In genomic region chr5:57171818-57172465, GRCh38 we compare ENCODE assay signal across 8 cellular contexts. TPM values are rescaled to one million over a fixed set of nuclear protein-coding genes. Genes with fewer than 3 reads are reported as not detected.
DNase-seq lines count a peak whose midpoint lies in the region; TF ChIP-seq lines count a peak whose summit lies in the region.

No MANE protein-coding gene starts in this region.

- no peak overlapping the region for H4K91ac ChIP-seq in trophoblast cell (ENCODE audit: low read depth, low read length)

- peak overlapping the region; percentile 98 for H3K27ac Mint-ChIP-seq in endodermal cell

- H3K4ac ChIP-seq in trophoblast cell (ENCODE audit: low read depth, low read length), result no peak overlapping the region

- H3K4me1 ChIP-seq in endodermal cell (ENCODE audit: control insufficient read depth, insufficient read depth, low read length) (no peaks in the 10 kb centered on the region), trophoblast cell (ENCODE audit: control insufficient read depth in 1 of 2, insufficient read depth in 2 of 2, low read length in 2 of 2) (peaks cover 2 to 3% of the 10 kb centered on the region in 2 experiments)

- H3K4me3 Mint-ChIP-seq in endodermal cell, result peak overlapping the region; percentile 99

- no peak overlapping the region for H2BK5ac ChIP-seq in trophoblast cell (ENCODE audit: low read depth, low read length, poor library complexity)

- no peak overlapping the region for H2AK5ac ChIP-seq in trophoblast cell (ENCODE audit: low read length)

- H3K4me2 ChIP-seq in trophoblast cell (ENCODE audit: low read length), result peak overlapping the region; percentile 64

- H3K9ac ChIP-seq in endodermal cell (ENCODE audit: extremely low read depth, low read length, poor library complexity, severe bottlenecking) (peak overlapping the region; percentile 99), trophoblast cell (ENCODE audit: low read length) (no peak overlapping the region)

- H3K27me3 ChIP-seq in endodermal cell (ENCODE audit: control insufficient read depth, insufficient read depth, low read length, poor library complexity, severe bottlenecking) (no peaks in the 10 kb centered on the region), trophoblast cell (ENCODE audit: insufficient read depth, low read length) (no peaks in the 10 kb centered on the region)

- TF ChIP-seq CTCF in GM12865 (IDR thresholded peaks at IDR 0.05; ENCODE audit: insufficient read depth, low read depth, low read length, missing control alignments), result no peak
- TF ChIP-seq CTCF in endodermal cell (conservative IDR thresholded peaks at IDR 0.05), result no peak

- H3K4me3 ChIP-seq in GM12865 (ENCODE audit: low read depth, low read length) (peak overlapping the region; percentile 87), endodermal cell (ENCODE audit: low read length) (peak overlapping the region; percentile 100), trophoblast cell (ENCODE audit: low read depth, low read length) (no peak overlapping the region)

- intact Hi-C loops in posterior vena cava (cut with DNase I), result no loop called here

- H3K14ac ChIP-seq in trophoblast cell (ENCODE audit: low read length), result no peak overlapping the region

- no peak overlapping the region for H2AFZ ChIP-seq in trophoblast cell (ENCODE audit: insufficient read depth, low read length, poor library complexity)

- H3K79me2 ChIP-seq in trophoblast cell (ENCODE audit: control insufficient read depth, insufficient read depth, low read length, poor library complexity), result peaks cover 17% of the 10 kb centered on the region

- 82 to 87% methylated on average over 7 to 16 of the region's 16 CpGs for WGBS in endodermal cell (ENCODE audit: insufficient coverage in 1 of 2, insufficient read length in 1 of 2), 2 experiments
- WGBS in trophoblast cell (ENCODE audit: extremely low coverage, insufficient coverage, insufficient read length), result no CpG with 5 or more reads among the region's 16 CpGs

- H3K27ac ChIP-seq in endodermal cell (ENCODE audit: low read depth, low read length) (no peak overlapping the region), trophoblast cell (ENCODE audit: low read depth, low read length) (no peak overlapping the region)

- no peak overlapping the region for H2BK12ac ChIP-seq in trophoblast cell (ENCODE audit: low read length)

- no peak overlapping the region for H2BK120ac ChIP-seq in trophoblast cell (ENCODE audit: insufficient read depth, low read length, poor library complexity)

- H4K12ac ChIP-seq in trophoblast cell (ENCODE audit: low read depth, low read length), result no peak overlapping the region

- peaks cover 13% of the 10 kb centered on the region for H3K4me1 Mint-ChIP-seq in endodermal cell

- no peak overlapping the region for H3K18ac ChIP-seq in trophoblast cell (ENCODE audit: low read length)

- peaks cover 15% of the 10 kb centered on the region for H3K36me3 Mint-ChIP-seq in endodermal cell (ENCODE audit: low read depth)

- H3K79me1 ChIP-seq in trophoblast cell (ENCODE audit: low read length), result peaks cover 17% of the 10 kb centered on the region

- no peak overlapping the region for H3K23ac ChIP-seq in trophoblast cell (ENCODE audit: low read length)

- H3K9me3 ChIP-seq in endodermal cell (ENCODE audit: control insufficient read depth, low read length), result no peaks in the 10 kb centered on the region
- H3K9me3 ChIP-seq in trophoblast cell (ENCODE audit: insufficient read depth, low read depth, low read length), result no peaks in the 10 kb centered on the region

- H3K9me3 Mint-ChIP-seq in endodermal cell, result peaks cover 1% of the 10 kb centered on the region

- H3K36me3 ChIP-seq in endodermal cell (ENCODE audit: control insufficient read depth, insufficient read depth, low read length) (peaks cover 13% of the 10 kb centered on the region), trophoblast cell (ENCODE audit: control insufficient read depth in 1 of 2, insufficient read depth in 2 of 2, low read length in 2 of 2) (no peaks in the 10 kb centered on the region)

- H3K27me3 Mint-ChIP-seq in endodermal cell (ENCODE audit: insufficient read depth), result no peaks in the 10 kb centered on the region

- no peak overlapping the region for H4K8ac ChIP-seq in trophoblast cell (ENCODE audit: low read depth, low read length)

- peak; percentile 71 for DNase-seq in GM12865 (ENCODE audit: low read depth)
- peak; percentile 44 for DNase-seq in SW480 (ENCODE audit: low spot score)
- peak; percentile 53 for DNase-seq in endodermal cell
- no peak for DNase-seq in trophoblast cell
- no peak for DNase-seq in AG08395 (ENCODE audit: low spot score)
- DNase-seq in posterior vena cava (ENCODE audit: low spot score), result no peak
- DNase-seq in DMS153 treated with DMSO at 0.1 percent for 48 hours (lab: John Stamatoyannopoulos, UW; ENCODE audit: unreplicated experiment), result no peak
- no peak for DNase-seq in effector CD8-positive, alpha-beta T cell (lab: John Stamatoyannopoulos, UW)

RNA-seq across cellular contexts. Expression of gene GPBP1, which starts 1.9 kb away (rescaled TPM):
- 100 to 1,000 TPM; 109 to 124 TPM for total RNA-seq in endodermal cell
- 90.3 TPM for polyA plus RNA-seq in endodermal cell (2013, experiment 1 of 2)
- 95.6 TPM for polyA plus RNA-seq in endodermal cell (2013, experiment 2 of 2)
- 92.5 and 97.5 TPM in 2 replicates for polyA plus RNA-seq in trophoblast cell (2013)
- 10 to 100 TPM; 51.2 to 51.6 TPM for total RNA-seq in posterior vena cava

Comparison
In these comparisons a context has a peak if more than half of its experiments do, and no peak if none do; other contexts are left out.
1. DNase-seq: peak in GM12865 (single experiment), SW480 (single experiment) and endodermal cell (single experiment); none in trophoblast cell (0 of 2), AG08395 (single experiment), posterior vena cava (single experiment), DMS153 treated with DMSO at 0.1 percent for 48 hours (single experiment) and effector CD8-positive, alpha-beta T cell (single experiment).